In genomic region chr12:11545438-11546330, GRCh38 we compare ENCODE assay signal across 9 cellular contexts.
DNase-seq lines count a peak whose midpoint lies in the region; ATAC-seq and TF ChIP-seq lines count a peak whose summit lies in the region.
"Had no signal": no experiment of that assay in that cellular context is flagged by ENCODE, and none has a peak within 500 bp of the region (broad histone marks: within the 10 kb centered on the region; RNA-seq: fewer than 3 reads in every experiment).

No MANE protein-coding gene starts in this region.

- TF ChIP-seq CTCF in GM13976 (IDR thresholded peaks at IDR 0.05; ENCODE audit: borderline replicate concordance, control extremely low read depth, extremely low read depth, insufficient read depth, missing control alignments) (no peak), NB4 (IDR thresholded peaks at IDR 0.05; ENCODE audit: low read depth, low read length) (no peak)

- in situ Hi-C loops in GM13976 (cut with MboI; ENCODE audit: low sequenced_read_pairs, unreplicated experiment) = no loop called here

- H3K4me3 Mint-ChIP-seq in activated naive CD8-positive, alpha-beta T cell treated with anti-CD3 and anti-CD28 coated beads for 36 hours = peak overlapping the region; percentile 77

- peak; percentile 73 for DNase-seq in GM13976 (ENCODE audit: low spot score)
- peak; percentile 87 for DNase-seq in NB4 (ENCODE audit: low read depth)
- DNase-seq in activated naive CD8-positive, alpha-beta T cell treated with anti-CD3 and anti-CD28 coated beads for 36 hours = peak; percentile 62
- DNase-seq in stimulated activated CD4-positive, alpha-beta T cell treated with anti-CD3 and anti-CD28 coated beads, Interleukin-2, amount 100 ng/mL, for 48 hours = peak; percentile 23 to 31
- no peak for DNase-seq in T1000 (lab: John Stamatoyannopoulos, UW)
- no peak for DNase-seq in amniotic stem cell (lab: John Stamatoyannopoulos, UW)
- DNase-seq in globus pallidus (ENCODE audit: low spot score) = no peak

- H3K27ac Mint-ChIP-seq in activated naive CD8-positive, alpha-beta T cell treated with anti-CD3 and anti-CD28 coated beads for 36 hours = peak overlapping the region; percentile 99

- H3K27me3 Mint-ChIP-seq in activated naive CD8-positive, alpha-beta T cell treated with anti-CD3 and anti-CD28 coated beads for 36 hours = no peaks in the 10 kb centered on the region

- no peaks in the 10 kb centered on the region for H3K9me3 Mint-ChIP-seq in activated naive CD8-positive, alpha-beta T cell treated with anti-CD3 and anti-CD28 coated beads for 36 hours

- TF ChIP-seq POLR2A in NB4 (IDR thresholded peaks at IDR 0.05; ENCODE audit: extremely low read depth, insufficient read length) = no peak

- no peaks in the 10 kb centered on the region for H3K36me3 Mint-ChIP-seq in activated naive CD8-positive, alpha-beta T cell treated with anti-CD3 and anti-CD28 coated beads for 36 hours

- H3K4me3 ChIP-seq in NB4 (ENCODE audit: low read depth, low read length) = no peak overlapping the region
- H3K4me3 ChIP-seq: lung had no signal

- peaks cover 41% of the 10 kb centered on the region for H3K4me1 Mint-ChIP-seq in activated naive CD8-positive, alpha-beta T cell treated with anti-CD3 and anti-CD28 coated beads for 36 hours

- peak; percentile 79 for ATAC-seq in GM21723 (IDR thresholded peaks at IDR 0.05; ENCODE audit: unreplicated experiment)

Comparison
In these comparisons a context has a peak if more than half of its experiments do, and no peak if none do; other contexts are left out.
1. DNase-seq: peak in GM13976 (single experiment), NB4 (single experiment), activated naive CD8-positive, alpha-beta T cell treated with anti-CD3 and anti-CD28 coated beads for 36 hours (single experiment) and stimulated activated CD4-positive, alpha-beta T cell treated with anti-CD3 and anti-CD28 coated beads, Interleukin-2, amount 100 ng/mL, for 48 hours (2 of 2); none in T1000 (single experiment), amniotic stem cell (single experiment) and globus pallidus (single experiment).